In genomic region chr1:113930499-113931161, GRCh38 we compare ENCODE assay signal across 8 cellular contexts. TPM values are rescaled to one million over a fixed set of nuclear protein-coding genes. Genes with fewer than 3 reads are reported as not detected.
DNase-seq lines count a peak whose midpoint lies in the region; ATAC-seq and TF ChIP-seq lines count a peak whose summit lies in the region.

No MANE protein-coding gene starts in this region.

- H3K9me3 Mint-ChIP-seq in activated naive CD8-positive, alpha-beta T cell treated with anti-CD3 and anti-CD28 coated beads, Interleukin-2, amount 10 ng/mL, durations not matched to agents 7 days and 5 days, result no peaks in the 10 kb centered on the region

- peaks cover 17% of the 10 kb centered on the region for H3K36me3 Mint-ChIP-seq in activated naive CD8-positive, alpha-beta T cell treated with anti-CD3 and anti-CD28 coated beads, Interleukin-2, amount 10 ng/mL, durations not matched to agents 7 days and 5 days

- H3K27ac Mint-ChIP-seq in activated naive CD8-positive, alpha-beta T cell treated with anti-CD3 and anti-CD28 coated beads, Interleukin-2, amount 10 ng/mL, durations not matched to agents 7 days and 5 days, result peak overlapping the region; percentile 94

- CTCF ChIA-PET in A673 (lab: Charles Lee), result interaction anchor here (0.6 to 0.7 kb wide), 2 partner anchors 100 to 1125 kb away, joined by 3 to 5 read pairs; no protein-coding TSS in a partner anchor

- peak overlapping the region; percentile 86 for H3K27ac ChIP-seq in A673 (ENCODE audit: low read depth, low read length, poor library complexity, severe bottlenecking)
- H3K27ac ChIP-seq in iPS-18a (ENCODE audit: low read length), result no peak overlapping the region

- DNase-seq in A673 (ENCODE audit: low spot score) (peak; percentile 44), GOT3 (lab: John Stamatoyannopoulos, UW) (no peak)
- DNase-seq in activated naive CD8-positive, alpha-beta T cell treated with anti-CD3 and anti-CD28 coated beads, Interleukin-2, amount 10 ng/mL, durations not matched to agents 7 days and 5 days, result peak; percentile 60
- DNase-seq in stimulated activated CD4-positive, alpha-beta T cell treated with anti-CD3 and anti-CD28 coated beads, Interleukin-15, amount 100 ng/mL, for 24 hours, result peak; percentile 75

- peaks cover 25% of the 10 kb centered on the region for H3K4me1 ChIP-seq in A673 (ENCODE audit: insufficient read depth, low read length, poor library complexity, severe bottlenecking)
- H3K4me1 ChIP-seq in iPS-18a (ENCODE audit: control insufficient read depth, low read depth, low read length), result peaks cover 15% of the 10 kb centered on the region

- H3K27me3 Mint-ChIP-seq in activated naive CD8-positive, alpha-beta T cell treated with anti-CD3 and anti-CD28 coated beads, Interleukin-2, amount 10 ng/mL, durations not matched to agents 7 days and 5 days, result no peaks in the 10 kb centered on the region

- peak; percentile 16 for ATAC-seq in GM18870 (IDR thresholded peaks at IDR 0.05; ENCODE audit: unreplicated experiment)
- peak; percentile 49 for ATAC-seq in HG03159 (IDR thresholded peaks at IDR 0.05; ENCODE audit: unreplicated experiment)
- ATAC-seq in SK-N-SH treated with all-trans-retinoic acid at 6 μM for 48 hours, result peak; percentile 72
- peak; percentile 27 for ATAC-seq in activated naive CD8-positive, alpha-beta T cell treated with anti-CD3 and anti-CD28 coated beads, Interleukin-2, amount 10 ng/mL, durations not matched to agents 7 days and 5 days (ENCODE audit: low read depth)

- peak overlapping the region; percentile 95 for H3K4me3 Mint-ChIP-seq in activated naive CD8-positive, alpha-beta T cell treated with anti-CD3 and anti-CD28 coated beads, Interleukin-2, amount 10 ng/mL, durations not matched to agents 7 days and 5 days

- intact Hi-C loops in A673 (cut with micrococcal nuclease; ENCODE audit: unreplicated experiment), result no loop called here

- BruUV-seq in A673 (replicated peaks; lab: Mats Ljungman, UMichigan), result no TSS peak

- H3K9ac ChIP-seq in iPS-18a (ENCODE audit: low read length), result peak overlapping the region; percentile 76

- POLR2A ChIA-PET in A673 (lab: Charles Lee; ENCODE audit: low non-redundant PET), result no interaction called here
- POLR2A ChIA-PET in activated naive CD8-positive, alpha-beta T cell treated with anti-CD3 and anti-CD28 coated beads, Interleukin-2, amount 10 ng/mL, durations not matched to agents 7 days and 5 days (lab: Charles Lee), result interaction anchor here (0.6 to 5.8 kb wide), 24 partner anchors 9 to 970 kb away, joined by 3 to 148 read pairs (median 6); partner anchors contain the start of genes AP4B1, DCLRE1B, RSBN1 and TRIM33

- H3K36me3 ChIP-seq in A673 (ENCODE audit: insufficient read depth, low read length, poor library complexity, severe bottlenecking) (peaks cover 4% of the 10 kb centered on the region), iPS-18a (ENCODE audit: control insufficient read depth, low read depth, low read length) (no peaks in the 10 kb centered on the region)

- no peaks in the 10 kb centered on the region for H3K27me3 ChIP-seq in A673 (replicated peaks; ENCODE audit: insufficient read depth, low read depth, low read length, poor library complexity)
- H3K27me3 ChIP-seq in iPS-18a (ENCODE audit: control insufficient read depth, insufficient read depth, low read length), result peaks cover 10% of the 10 kb centered on the region

- H3K9me3 ChIP-seq in A673 (ENCODE audit: low read depth, low read length, poor library complexity, severe bottlenecking) (no peaks in the 10 kb centered on the region), iPS-18a (ENCODE audit: control insufficient read depth, low read depth, low read length) (no peaks in the 10 kb centered on the region)

- peaks cover 49% of the 10 kb centered on the region for H3K4me1 Mint-ChIP-seq in activated naive CD8-positive, alpha-beta T cell treated with anti-CD3 and anti-CD28 coated beads, Interleukin-2, amount 10 ng/mL, durations not matched to agents 7 days and 5 days

- H3K4me3 ChIP-seq in A673 (ENCODE audit: low read depth, low read length, poor library complexity, severe bottlenecking) (peak overlapping the region; percentile 96), iPS-18a (ENCODE audit: low read length) (peak overlapping the region; percentile 99)

- no peak for TF ChIP-seq CTCF in A673 (conservative IDR thresholded peaks at IDR 0.05; ENCODE audit: low read depth, low read length)

TF ChIP-seq in SK-N-SH treated with all-trans-retinoic acid at 6 μM for 48 hours, 23 proteins besides CTCF, POLR2A, EP300 and RAD21:
- peak; percentile 35; the same call in 1 of the 2 replicates for TF ChIP-seq PATZ1 (CRISPR knock-in tag; IDR thresholded peaks at IDR 0.05; ENCODE audit: borderline replicate concordance)
- no peak for TF ChIP-seq ZNF70 (CRISPR knock-in tag; IDR thresholded peaks at IDR 0.05)
- TF ChIP-seq TSHZ2 (CRISPR knock-in tag; IDR thresholded peaks at IDR 0.05), result no peak
- no peak for TF ChIP-seq CSDC2 (CRISPR knock-in tag; IDR thresholded peaks at IDR 0.05)
- no peak for TF ChIP-seq GLIS3 (CRISPR knock-in tag; IDR thresholded peaks at IDR 0.05)

RNA-seq across cellular contexts. Expression of gene HIPK1, which starts 1.5 kb away (rescaled TPM):
- 71.8 and 81.3 TPM in 2 replicates for total RNA-seq in A673 (2021)
- 10 to 100 TPM; 93.0 to 99.4 TPM for total RNA-seq in activated naive CD8-positive, alpha-beta T cell treated with anti-CD3 and anti-CD28 coated beads, Interleukin-2, amount 10 ng/mL, durations not matched to agents 7 days and 5 days

RNA-seq across cellular contexts. Expression of gene DCLRE1B, which starts 25.5 kb away (rescaled TPM):
- total RNA-seq in A673 (2021), result 30.2 and 34.6 TPM in 2 replicates
- 10 to 100 TPM; 13.4 to 14.3 TPM for total RNA-seq in activated naive CD8-positive, alpha-beta T cell treated with anti-CD3 and anti-CD28 coated beads, Interleukin-2, amount 10 ng/mL, durations not matched to agents 7 days and 5 days

RNA-seq across cellular contexts. Expression of gene AP4B1, which starts 26.0 kb away (rescaled TPM):
- 42.7 and 48.9 TPM in 2 replicates for total RNA-seq in A673 (2021)
- total RNA-seq in activated naive CD8-positive, alpha-beta T cell treated with anti-CD3 and anti-CD28 coated beads, Interleukin-2, amount 10 ng/mL, durations not matched to agents 7 days and 5 days, result 10 to 100 TPM; 53.9 to 60.5 TPM

RNA-seq across cellular contexts. Expression of gene BCL2L15, which starts 43.2 kb away (rescaled TPM):
- total RNA-seq in A673 (2021), result 1.1 TPM in 2 replicates
- total RNA-seq in activated naive CD8-positive, alpha-beta T cell treated with anti-CD3 and anti-CD28 coated beads, Interleukin-2, amount 10 ng/mL, durations not matched to agents 7 days and 5 days, result 1 to 10 TPM; 1.1 to 2.9 TPM

RNA-seq across cellular contexts. Expression of gene OLFML3, which starts 48.6 kb away (rescaled TPM):
- total RNA-seq in A673 (2021), result 319 and 349 TPM in 2 replicates
- under 1 TPM; 0.45 to 0.64 TPM for total RNA-seq in activated naive CD8-positive, alpha-beta T cell treated with anti-CD3 and anti-CD28 coated beads, Interleukin-2, amount 10 ng/mL, durations not matched to agents 7 days and 5 days

Comparison
In these comparisons a context has a peak if more than half of its experiments do, and no peak if none do; other contexts are left out.
1. ATAC-seq: peak in every context shown above with its lines; median percentile 72 in SK-N-SH treated with all-trans-retinoic acid at 6 μM for 48 hours; 49 in HG03159; 27 in activated naive CD8-positive, alpha-beta T cell treated with anti-CD3 and anti-CD28 coated beads, Interleukin-2, amount 10 ng/mL, durations not matched to agents 7 days and 5 days; 16 in GM18870.